2 cellular contexts compared by ENCODE assay signal in the genomic region with DNA sequence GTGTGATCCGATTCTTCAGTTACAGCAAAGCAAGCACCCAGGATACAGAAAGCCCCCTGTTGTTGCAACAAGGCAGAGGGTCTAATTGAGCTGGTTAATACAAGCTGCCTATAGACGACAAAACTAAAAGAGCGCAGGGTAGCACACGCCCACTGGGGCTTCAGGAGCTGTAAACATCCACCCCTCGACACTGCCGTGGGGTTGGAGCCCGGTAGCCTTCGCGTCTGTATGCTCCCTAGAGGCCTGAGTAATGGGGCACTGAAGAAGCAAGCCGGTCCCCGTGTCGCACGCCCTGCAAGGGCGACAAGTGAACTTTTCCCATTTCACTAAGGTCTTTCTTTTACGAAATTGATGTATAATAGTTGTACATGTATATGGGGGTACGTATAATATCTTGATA.
TF ChIP-seq lines count a peak whose summit lies in the region.

No MANE protein-coding gene starts in this region.

TF ChIP-seq in IMR-90, 13 proteins besides CTCF, POLR2A, EP300 and RAD21:
- no peak for TF ChIP-seq MAZ (IDR thresholded peaks at IDR 0.05; ENCODE audit: borderline replicate concordance, low read depth, low read length)
- no peak for TF ChIP-seq CEBPB (IDR thresholded peaks at IDR 0.05; ENCODE audit: low read depth, low read length)
- TF ChIP-seq BHLHE40 (IDR thresholded peaks at IDR 0.05; ENCODE audit: low read depth, low read length), result no peak
- TF ChIP-seq SMC3 (IDR thresholded peaks at IDR 0.05; ENCODE audit: low read depth, low read length), result no peak
- no peak for TF ChIP-seq RFX5 (IDR thresholded peaks at IDR 0.05; ENCODE audit: low read depth, low read length)
- TF ChIP-seq CHD1 (IDR thresholded peaks at IDR 0.05; ENCODE audit: low read depth, low read length), result no peak
- TF ChIP-seq MAFK (IDR thresholded peaks at IDR 0.05; ENCODE audit: low read depth, low read length), result no peak
- no peak for TF ChIP-seq NFE2L2 (IDR thresholded peaks at IDR 0.05; ENCODE audit: low read depth, low read length)
- no peak for TF ChIP-seq FOS (IDR thresholded peaks at IDR 0.05; ENCODE audit: low read depth, low read length)
- no peak for TF ChIP-seq MXI1 (IDR thresholded peaks at IDR 0.05; ENCODE audit: borderline replicate concordance, low read depth, low read length)
- TF ChIP-seq, protein P1, sequence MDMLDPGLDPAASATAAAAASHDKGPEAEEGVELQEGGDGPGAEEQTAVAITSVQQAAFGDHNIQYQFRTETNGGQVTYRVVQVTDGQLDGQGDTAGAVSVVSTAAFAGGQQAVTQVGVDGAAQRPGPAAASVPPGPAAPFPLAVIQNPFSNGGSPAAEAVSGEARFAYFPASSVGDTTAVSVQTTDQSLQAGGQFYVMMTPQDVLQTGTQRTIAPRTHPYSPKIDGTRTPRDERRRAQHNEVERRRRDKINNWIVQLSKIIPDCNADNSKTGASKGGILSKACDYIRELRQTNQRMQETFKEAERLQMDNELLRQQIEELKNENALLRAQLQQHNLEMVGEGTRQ (IDR thresholded peaks at IDR 0.05; ENCODE audit: low read depth, low read length), result no peak
- TF ChIP-seq RCOR1 (IDR thresholded peaks at IDR 0.05; ENCODE audit: insufficient replicate concordance, low read length), result no peak
- TF ChIP-seq, protein P2, sequence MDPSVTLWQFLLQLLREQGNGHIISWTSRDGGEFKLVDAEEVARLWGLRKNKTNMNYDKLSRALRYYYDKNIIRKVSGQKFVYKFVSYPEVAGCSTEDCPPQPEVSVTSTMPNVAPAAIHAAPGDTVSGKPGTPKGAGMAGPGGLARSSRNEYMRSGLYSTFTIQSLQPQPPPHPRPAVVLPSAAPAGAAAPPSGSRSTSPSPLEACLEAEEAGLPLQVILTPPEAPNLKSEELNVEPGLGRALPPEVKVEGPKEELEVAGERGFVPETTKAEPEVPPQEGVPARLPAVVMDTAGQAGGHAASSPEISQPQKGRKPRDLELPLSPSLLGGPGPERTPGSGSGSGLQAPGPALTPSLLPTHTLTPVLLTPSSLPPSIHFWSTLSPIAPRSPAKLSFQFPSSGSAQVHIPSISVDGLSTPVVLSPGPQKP (IDR thresholded peaks at IDR 0.05; ENCODE audit: borderline replicate concordance, low read depth, low read length), result no peak

TF ChIP-seq in H1, 55 proteins besides CTCF, POLR2A, EP300 and RAD21:
- no peak for TF ChIP-seq SIN3A (conservative IDR thresholded peaks at IDR 0.05 in 1 of 2, IDR thresholded peaks at IDR 0.05 in 1 of 2; ENCODE audit: low read depth in 1 of 2, low read length in 2 of 2)
- TF ChIP-seq SP2 (IDR thresholded peaks at IDR 0.05; ENCODE audit: low read length), result no peak
- TF ChIP-seq BCL11A (IDR thresholded peaks at IDR 0.05; ENCODE audit: low read depth in 2 of 2, low read length in 2 of 2), result no peak
- TF ChIP-seq, protein P1 (IDR thresholded peaks at IDR 0.05; ENCODE audit: low read length), result no peak
- no peak for TF ChIP-seq CTBP2 (IDR thresholded peaks at IDR 0.05; ENCODE audit: borderline replicate concordance, insufficient read depth, insufficient read length, low read length)
- TF ChIP-seq EZH2 (IDR thresholded peaks at IDR 0.05; ENCODE audit: low read depth, low read length, severe bottlenecking), result no peak
- no peak for TF ChIP-seq BACH1 (IDR thresholded peaks at IDR 0.05; ENCODE audit: low read length)
TF ChIP-seq in H1: peak in this region for 0.
